In genomic region chr3:48716508-48716981, GRCh38 we compare ENCODE assay signal across 8 cellular contexts. TPM values are rescaled to one million over a fixed set of nuclear protein-coding genes. Genes with fewer than 3 reads are reported as not detected.
DNase-seq lines count a peak whose midpoint lies in the region; ATAC-seq and TF ChIP-seq lines count a peak whose summit lies in the region.

No MANE protein-coding gene starts in this region.

- intact Hi-C loops in left ventricle myocardium inferior (cut with micrococcal nuclease), result no loop called here

- no peaks in the 10 kb centered on the region for H3K27me3 Mint-ChIP-seq in activated T-helper 17 cell treated with anti-CD3 and anti-CD28 coated beads, Interleukin-2, amount 50 U/mL, for 72 hours

- peaks cover 3% of the 10 kb centered on the region for H3K9me3 Mint-ChIP-seq in activated T-helper 17 cell treated with anti-CD3 and anti-CD28 coated beads, Interleukin-2, amount 50 U/mL, for 72 hours

- H3K9ac ChIP-seq in MM.1S (ENCODE audit: low read length), result peak overlapping the region; percentile 91

- H3K27ac ChIP-seq in C4-2B (peak overlapping the region; percentile 92), MM.1S (ENCODE audit: low read length) (peak overlapping the region; percentile 20; the same call in 1 of the 2 replicates), left ventricle myocardium inferior (replicated peaks) (peak overlapping the region; percentile 87)

- H3K4me1 Mint-ChIP-seq in activated T-helper 17 cell treated with anti-CD3 and anti-CD28 coated beads, Interleukin-2, amount 50 U/mL, for 72 hours, result peaks cover 16% of the 10 kb centered on the region

- H3K4me3 ChIP-seq in MM.1S (ENCODE audit: low read length), result peak overlapping the region; percentile 85
- H3K4me3 ChIP-seq in left ventricle myocardium inferior, result peak overlapping the region; percentile 81
- peak overlapping the region; percentile 100 for H3K4me3 ChIP-seq in skeletal muscle cell (ENCODE audit: low read depth, low read length)

- H3K4me1 ChIP-seq in MM.1S (ENCODE audit: low read length) (no peaks in the 10 kb centered on the region), left ventricle myocardium inferior (peaks cover 51% of the 10 kb centered on the region)

- H3K79me2 ChIP-seq in MM.1S (ENCODE audit: low read length), result peaks cover 53% of the 10 kb centered on the region

- H3K36me3 Mint-ChIP-seq in activated T-helper 17 cell treated with anti-CD3 and anti-CD28 coated beads, Interleukin-2, amount 50 U/mL, for 72 hours (ENCODE audit: low read depth), result peaks cover 56% of the 10 kb centered on the region

- ATAC-seq in activated T-helper 17 cell treated with anti-CD3 and anti-CD28 coated beads, Interleukin-2, amount 50 U/mL, for 72 hours (replicated peaks), result no peak
- ATAC-seq in HG02678 (IDR thresholded peaks at IDR 0.05; ENCODE audit: unreplicated experiment), result no peak
- ATAC-seq in GM21423 (IDR thresholded peaks at IDR 0.05; ENCODE audit: unreplicated experiment), result no peak
- ATAC-seq in HG03521 (IDR thresholded peaks at IDR 0.05; ENCODE audit: unreplicated experiment), result no peak

- peak overlapping the region; percentile 90 for H3K4me3 Mint-ChIP-seq in activated T-helper 17 cell treated with anti-CD3 and anti-CD28 coated beads, Interleukin-2, amount 50 U/mL, for 72 hours

- no peaks in the 10 kb centered on the region for H4K20me1 ChIP-seq in MM.1S (ENCODE audit: insufficient read depth, low read length)

- no peak for TF ChIP-seq CTCF in C4-2B (conservative IDR thresholded peaks at IDR 0.05)
- TF ChIP-seq CTCF in MM.1S (IDR thresholded peaks at IDR 0.05; ENCODE audit: low read length), result no peak
- TF ChIP-seq CTCF in left ventricle myocardium inferior (IDR thresholded peaks at IDR 0.05; ENCODE audit: borderline replicate concordance), result no peak

- H3K9me2 ChIP-seq in MM.1S (replicated peaks; ENCODE audit: insufficient read depth, low read length), result no peaks in the 10 kb centered on the region

- peak overlapping the region; percentile 70 for H2AFZ ChIP-seq in MM.1S (ENCODE audit: low read length)

- H3K27ac Mint-ChIP-seq in activated T-helper 17 cell treated with anti-CD3 and anti-CD28 coated beads, Interleukin-2, amount 50 U/mL, for 72 hours, result peak overlapping the region; percentile 93

- H3K4me2 ChIP-seq in MM.1S (ENCODE audit: low read depth, low read length), result peak overlapping the region; percentile 71

- H3K27me3 ChIP-seq in MM.1S (replicated peaks; ENCODE audit: insufficient read depth, low read length) (no peaks in the 10 kb centered on the region), left ventricle myocardium inferior (ENCODE audit: low read depth) (no peaks in the 10 kb centered on the region)

- DNase-seq in MM.1S (peak; percentile 14), left ventricle myocardium inferior (no peak), skeletal muscle cell (ENCODE audit: low read depth) (no peak)

- H3K36me3 ChIP-seq in MM.1S (replicated peaks; ENCODE audit: insufficient read depth, low read length) (no peaks in the 10 kb centered on the region), left ventricle myocardium inferior (peaks cover 28% of the 10 kb centered on the region)

- H3F3A ChIP-seq in MM.1S (ENCODE audit: insufficient read depth, low read length), result no peaks in the 10 kb centered on the region

- H3K9me3 ChIP-seq in MM.1S (replicated peaks; ENCODE audit: insufficient read depth, low read length) (no peaks in the 10 kb centered on the region), left ventricle myocardium inferior (replicated peaks) (no peaks in the 10 kb centered on the region)

RNA-seq across cellular contexts. Expression of gene IP6K2, which starts 0.5 kb away (rescaled TPM):
- total RNA-seq in activated T-helper 17 cell treated with anti-CD3 and anti-CD28 coated beads, Interleukin-2, amount 50 U/mL, for 72 hours, result 10 to 100 TPM; 43.4 to 51.1 TPM
- total RNA-seq in left ventricle myocardium inferior, result 23.5 TPM

RNA-seq across cellular contexts. Expression of gene NCKIPSD, which starts 30.8 kb away (rescaled TPM):
- total RNA-seq in activated T-helper 17 cell treated with anti-CD3 and anti-CD28 coated beads, Interleukin-2, amount 50 U/mL, for 72 hours, result 100 to 1,000 TPM in 1 of 2 donors, 10 to 100 TPM in 1; 58.0 to 110 TPM
- 17.0 TPM for total RNA-seq in left ventricle myocardium inferior

RNA-seq across cellular contexts. Expression of gene CELSR3, which starts 53.9 kb away (rescaled TPM):
- 10 to 100 TPM; 20.3 to 27.1 TPM for total RNA-seq in activated T-helper 17 cell treated with anti-CD3 and anti-CD28 coated beads, Interleukin-2, amount 50 U/mL, for 72 hours
- 0.14 TPM for total RNA-seq in left ventricle myocardium inferior

Comparison
In these comparisons a context has a peak if more than half of its experiments do, and no peak if none do; other contexts are left out.
1. H3K27ac ChIP-seq: peak in every context shown above with its lines; median percentile 92 in C4-2B; 87 in left ventricle myocardium inferior; 20 in MM.1S.
2. RNA of gene CELSR3, which starts 53.9 kb away (total RNA-seq): 20.3 to 27.1 TPM in activated T-helper 17 cell treated with anti-CD3 and anti-CD28 coated beads, Interleukin-2, amount 50 U/mL, for 72 hours; 0.14 TPM in left ventricle myocardium inferior (single experiment); every median in the first group is over 10 times any median in the second.
3. Peak in every context shown above with its lines, with median percentiles within 50 percentile points of each other: H3K4me3 ChIP-seq.